8 cellular contexts compared by ENCODE assay signal in genomic region chr17:44947461-44948314, GRCh38. TPM values are rescaled to one million over a fixed set of nuclear protein-coding genes. Genes with fewer than 3 reads are reported as not detected.
DNase-seq lines count a peak whose midpoint lies in the region; ATAC-seq and TF ChIP-seq lines count a peak whose summit lies in the region.

Gene KIF18B (minus strand): TSS chr17:44947773. CDS start chr17:44936344, 11,429 bp downstream.

- no peaks in the 10 kb centered on the region; the same call in 1 of the 2 replicates for H3K4me1 ChIP-seq in BE2C

- H3K27ac Mint-ChIP-seq in chondrocyte (ENCODE audit: unreplicated experiment) = peak within 1 kb of the TSS; percentile 92

- no peaks in the 10 kb centered on the region for H3K9me3 Mint-ChIP-seq in chondrocyte (ENCODE audit: low read depth)

- H3K36me3 Mint-ChIP-seq in chondrocyte (ENCODE audit: low read depth) = no peaks in the 10 kb centered on the region

- peaks cover 23% of the 10 kb centered on the region for H3K4me1 Mint-ChIP-seq in chondrocyte (ENCODE audit: low read depth)

- TF ChIP-seq POLR2A in GM19193 (IDR thresholded peaks at IDR 0.05; ENCODE audit: extremely low read depth, insufficient read depth, insufficient read length) = peak; percentile 96

- peak within 1 kb of the TSS; percentile 95 for H3K4me3 ChIP-seq in BE2C (ENCODE audit: low read depth, low read length)

- H3K9me3 ChIP-seq in BE2C = no peaks in the 10 kb centered on the region

- TF ChIP-seq CTCF in BE2C (IDR thresholded peaks at IDR 0.05; ENCODE audit: low read depth, low read length) = peak; percentile 18; the same call in 1 of the 2 replicates
- TF ChIP-seq CTCF in chondrocyte (IDR thresholded peaks at IDR 0.05) = no peak

- no peaks in the 10 kb centered on the region for H3K27me3 ChIP-seq in BE2C

- H3K4me3 Mint-ChIP-seq in chondrocyte (ENCODE audit: unreplicated experiment) = peak within 1 kb of the TSS; percentile 82

- H3K27me3 Mint-ChIP-seq in chondrocyte (ENCODE audit: low read depth) = no peaks in the 10 kb centered on the region

- peak; percentile 96 for ATAC-seq in HG03439 (IDR thresholded peaks at IDR 0.05; ENCODE audit: unreplicated experiment)

- DNase-seq in BE2C (peak; percentile 97), NCI-H524 (lab: John Stamatoyannopoulos, UW) (peak; percentile 97 to 98), chondrocyte (ENCODE audit: low spot score) (peak; percentile 96), kidney glomerular epithelial cell (lab: John Stamatoyannopoulos, UW) (peak; percentile 94)
- peak; percentile 72 to 89 for DNase-seq in activated CD4-positive, alpha-beta T cell treated with anti-CD3 and anti-CD28 coated beads for 24 hours (ENCODE audit: low read depth in 2 of 2)
- DNase-seq in stimulated activated CD4-positive, alpha-beta T cell treated with anti-CD3 and anti-CD28 coated beads, Interleukin-1b, Interleukin-23, amount 100 ng/mL, for 1 hour (ENCODE audit: low read depth in 2 of 2) = peak; percentile 67 to 70

- H3K36me3 ChIP-seq in BE2C = peaks cover 26% of the 10 kb centered on the region

RNA-seq across cellular contexts. Expression of gene KIF18B, which starts in this region (rescaled TPM):
- polyA plus RNA-seq in BE2C (2012; ENCODE audit: insufficient read depth, insufficient read length, low read depth) = 13.3 TPM
- 3.9 to 7.7 TPM (median 5.2 TPM) in 3 replicates for total RNA-seq in chondrocyte

Comparison
In these comparisons a context has a peak if more than half of its experiments do, and no peak if none do; other contexts are left out.
1. Peak in every context shown above with its lines: DNase-seq, ATAC-seq and H3K4me3 ChIP-seq.